In genomic region chr4:52408471-52408870, GRCh38 we compare ENCODE assay signal across 34 cellular contexts.
"Had no signal": no experiment of that assay in that cellular context is flagged by ENCODE, and none has a peak within 500 bp of the region (broad histone marks: within the 10 kb centered on the region; RNA-seq: fewer than 3 reads in every experiment).

No MANE protein-coding gene starts in this region.

- H3K27ac Mint-ChIP-seq: activated B cell treated with CpG ODN at 0.5 μM for 24 hours; activated CD4-positive, alpha-beta memory T cell treated with anti-CD3 and anti-CD28 coated beads, Interleukin-2, amount 10 ng/mL, durations not matched to agents 7 days and 5 days; activated CD8-positive, alpha-beta memory T cell treated with anti-CD3 and anti-CD28 coated beads, Interleukin-2, amount 10 ng/mL, durations not matched to agents 7 days and 5 days; activated naive CD4-positive, alpha-beta T cell treated with anti-CD3 and anti-CD28 coated beads, Interleukin-2, amount 10 ng/mL, durations not matched to agents 7 days and 5 days; activated naive CD8-positive, alpha-beta T cell; activated naive CD8-positive, alpha-beta T cell treated with anti-CD3 and anti-CD28 coated beads, Interleukin-2, amount 50 U/mL, for 24 hours had no signal

- H3K27me3 Mint-ChIP-seq: activated B cell treated with CpG ODN at 0.5 μM for 24 hours; activated CD4-positive, alpha-beta memory T cell treated with anti-CD3 and anti-CD28 coated beads, Interleukin-2, amount 10 ng/mL, durations not matched to agents 7 days and 5 days; activated CD8-positive, alpha-beta memory T cell treated with anti-CD3 and anti-CD28 coated beads, Interleukin-2, amount 10 ng/mL, durations not matched to agents 7 days and 5 days; activated naive CD4-positive, alpha-beta T cell treated with anti-CD3 and anti-CD28 coated beads, Interleukin-2, amount 10 ng/mL, durations not matched to agents 7 days and 5 days had no signal

- H3K27ac ChIP-seq: brain microvascular endothelial cell, PC-9, VCaP had no signal

- H3K27me3 ChIP-seq: brain microvascular endothelial cell had no signal

- H3K36me3 Mint-ChIP-seq: activated naive CD4-positive, alpha-beta T cell treated with anti-CD3 and anti-CD28 coated beads, Interleukin-2, amount 10 ng/mL, durations not matched to agents 7 days and 5 days; activated naive CD8-positive, alpha-beta T cell had no signal

- H3K36me3 ChIP-seq: brain microvascular endothelial cell had no signal

- H2AFZ ChIP-seq: PC-9 had no signal

- H3K4me3 Mint-ChIP-seq: activated B cell treated with CpG ODN at 0.5 μM for 24 hours; activated CD4-positive, alpha-beta memory T cell treated with anti-CD3 and anti-CD28 coated beads, Interleukin-2, amount 10 ng/mL, durations not matched to agents 7 days and 5 days; activated CD8-positive, alpha-beta memory T cell treated with anti-CD3 and anti-CD28 coated beads, Interleukin-2, amount 10 ng/mL, durations not matched to agents 7 days and 5 days; activated naive CD4-positive, alpha-beta T cell treated with anti-CD3 and anti-CD28 coated beads, Interleukin-2, amount 10 ng/mL, durations not matched to agents 7 days and 5 days; activated naive CD8-positive, alpha-beta T cell; activated naive CD8-positive, alpha-beta T cell treated with anti-CD3 and anti-CD28 coated beads, Interleukin-2, amount 50 U/mL, for 24 hours had no signal

- ATAC-seq: activated CD8-positive, alpha-beta memory T cell treated with anti-CD3 and anti-CD28 coated beads, Interleukin-2, amount 10 ng/mL, durations not matched to agents 7 days and 5 days; activated naive CD8-positive, alpha-beta T cell treated with anti-CD3 and anti-CD28 coated beads, Interleukin-2, amount 50 U/mL, for 24 hours had no signal

- H3K4me2 ChIP-seq: PC-9 had no signal

- DNase-seq: activated B cell treated with CpG ODN at 0.5 μM for 24 hours; activated CD4-positive, alpha-beta memory T cell treated with anti-CD3 and anti-CD28 coated beads, Interleukin-2, amount 10 ng/mL, durations not matched to agents 7 days and 5 days; activated CD4-positive, alpha-beta T cell treated with anti-CD3 and anti-CD28 coated beads for 48 hours; activated CD4-positive, CD25-positive, alpha-beta regulatory T cell treated with anti-CD3 and anti-CD28 coated beads, Interleukin-2, amount 50 U/mL, for 72 hours; activated CD8-positive, alpha-beta memory T cell treated with anti-CD3 and anti-CD28 coated beads for 24 hours; activated CD8-positive, alpha-beta memory T cell treated with anti-CD3 and anti-CD28 coated beads, Interleukin-2, amount 10 ng/mL, durations not matched to agents 7 days and 5 days; activated CD8-positive, alpha-beta memory T cell treated with anti-CD3 and anti-CD28 coated beads, Interleukin-2, amount 50 U/mL, for 48 hours; activated effector memory CD4-positive, alpha-beta T cell treated with Interleukin-2 at 50 U/mL for 16 hours; activated naive CD4-positive, alpha-beta T cell treated with anti-CD3 and anti-CD28 coated beads, Interleukin-2, amount 10 ng/mL, durations not matched to agents 7 days and 5 days; activated naive CD8-positive, alpha-beta T cell treated with anti-CD3 and anti-CD28 coated beads, Interleukin-2, amount 50 U/mL, for 24 hours; activated T-cell treated with anti-CD3 and anti-CD28 coated beads, Interleukin-2, amount 50 U/mL, for 48 hours; anterior cingulate cortex; brain microvascular endothelial cell; central memory CD4-positive, alpha-beta T cell; Karpas-422; MM.1S; NCI-H1092 treated with DMSO at 0.1 percent for 48 hours; NCI-H146; NCI-H187; NCI-H2029 treated with DMSO at 0.1 percent for 48 hours; NCI-H2107; NCI-H2171; NCI-H510A; NCI-H526; NCI-H748 treated with DMSO at 0.1 percent for 48 hours; NK-92 treated with Interleukin-12 subunit alpha and Interleukin-12 subunit beta, amount 100 ng/mL, for 24 hours; PC-9; Right ventricle myocardium superior; SW 1271; T-helper 1 cell; T-helper 2 cell; T-helper 9 cell had no signal

- H3K4me3 ChIP-seq: PC-9 had no signal

- H3K4me1 Mint-ChIP-seq: activated B cell treated with CpG ODN at 0.5 μM for 24 hours; activated CD4-positive, alpha-beta memory T cell treated with anti-CD3 and anti-CD28 coated beads, Interleukin-2, amount 10 ng/mL, durations not matched to agents 7 days and 5 days; activated CD8-positive, alpha-beta memory T cell treated with anti-CD3 and anti-CD28 coated beads, Interleukin-2, amount 10 ng/mL, durations not matched to agents 7 days and 5 days; activated naive CD4-positive, alpha-beta T cell treated with anti-CD3 and anti-CD28 coated beads, Interleukin-2, amount 10 ng/mL, durations not matched to agents 7 days and 5 days; activated naive CD8-positive, alpha-beta T cell treated with anti-CD3 and anti-CD28 coated beads, Interleukin-2, amount 50 U/mL, for 24 hours had no signal
